ENCODE assay signal across 1 cellular context in genomic region chr9:74948897-74949296, GRCh38.
TF ChIP-seq lines count a peak whose summit lies in the region.

No MANE protein-coding gene starts in this region.

TF ChIP-seq in K562, 482 proteins besides CTCF, POLR2A, EP300 and RAD21 (continued from another document):
- TF ChIP-seq PRDM10 (IDR thresholded peaks at IDR 0.05; ENCODE audit: partially characterized antibody) (no peak), ZBTB9 (CRISPR knock-in tag; IDR thresholded peaks at IDR 0.05) (no peak), EGR1 (conservative IDR thresholded peaks at IDR 0.05) (peak; percentile 82), KLF16 (IDR thresholded peaks at IDR 0.05) (0 out of 2 replicates have a peak, but pooled peaks have one; percentile 24), NFIC (IDR thresholded peaks at IDR 0.05) (peak; percentile 35; the same call in 1 of the 2 replicates), MEIS2 (IDR thresholded peaks at IDR 0.05; ENCODE audit: partially characterized antibody) (peak; percentile 60), CREB3L1 (IDR thresholded peaks at IDR 0.05; ENCODE audit: borderline replicate concordance, low read depth) (no peak), TAL1 (IDR thresholded peaks at IDR 0.05) (peak; percentile 70), DACH1 (IDR thresholded peaks at IDR 0.05; ENCODE audit: partially characterized antibody) (no peak), IRF2 (CRISPR knock-in tag; IDR thresholded peaks at IDR 0.05) (no peak), CEBPG (CRISPR knock-in tag; IDR thresholded peaks at IDR 0.05) (no peak), CEBPG (tag; conservative IDR thresholded peaks at IDR 0.05 in 1 of 2, IDR thresholded peaks at IDR 0.05 in 1 of 2) (0 out of 4 replicates have a peak, but pooled peaks of 1 of the 2 experiments have one; percentile 27), SMAD2 (IDR thresholded peaks at IDR 0.05; ENCODE audit: low read depth, low read length) (no peak), RBM22 (IDR thresholded peaks at IDR 0.05; ENCODE audit: low read depth, low read length, poor library complexity, severe bottlenecking) (no peak), ZKSCAN3 (CRISPR knock-in tag; IDR thresholded peaks at IDR 0.05) (no peak), POLR2G (IDR thresholded peaks at IDR 0.05; ENCODE audit: low read depth, low read length) (no peak), POLR2AphosphoS5 (IDR thresholded peaks at IDR 0.05; ENCODE audit: control insufficient read depth, insufficient read depth, low read depth, low read length) (peak; percentile 50; the same call in 1 of the 2 replicates), ZC3H8 (IDR thresholded peaks at IDR 0.05) (no peak), ZNF41 (CRISPR knock-in tag; conservative IDR thresholded peaks at IDR 0.05) (no peak), NFIX (CRISPR knock-in tag; IDR thresholded peaks at IDR 0.05; ENCODE audit: low read depth) (no peak)
